10 cellular contexts compared by ENCODE assay signal in the genomic region with DNA sequence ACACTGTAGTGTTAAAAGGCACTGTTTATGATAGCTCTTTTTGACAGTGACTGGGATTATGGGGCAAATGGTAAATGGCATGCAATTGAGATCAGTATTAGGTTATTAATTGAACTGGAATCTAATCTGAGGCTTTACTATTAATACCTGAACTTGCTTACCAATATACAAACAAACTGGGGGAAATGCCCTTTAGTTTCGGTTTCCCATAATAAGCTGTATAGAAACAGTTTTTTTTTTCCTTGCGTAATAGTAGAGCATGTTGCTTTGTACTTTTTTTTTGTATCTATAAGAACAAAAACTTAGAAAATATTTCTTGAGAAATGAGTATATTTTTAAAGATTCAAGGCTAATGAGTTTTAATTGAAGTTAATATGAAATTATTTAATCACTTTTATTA.
A peak's percentile ranks its signal among the peaks of the same experiment; 100 is the strongest.
DNase-seq lines count a peak whose midpoint lies in the region; ATAC-seq and TF ChIP-seq lines count a peak whose summit lies in the region.
"Had no signal": no experiment of that assay in that cellular context is flagged by ENCODE, and none has a peak within 500 bp of the region (broad histone marks: within the 10 kb centered on the region; RNA-seq: fewer than 3 reads in every experiment).

No MANE protein-coding gene starts in this region.

- H3K27me3 ChIP-seq in CD4-positive, alpha-beta T cell (ENCODE audit: control insufficient read depth, insufficient read depth, low read length), result no peaks in the 10 kb centered on the region

- H3K27ac Mint-ChIP-seq in CD4-positive, alpha-beta T cell, result peak overlapping the region; percentile 40
- H3K27ac Mint-ChIP-seq in dendritic cell treated with granulocyte-macrophage colony-stimulating factor and Interleukin-4, amounts not matched to agents 40 ng/mL and 50 ng/mL, for 4 days, result peak overlapping the region; percentile 74

- no peaks in the 10 kb centered on the region for H3K27me3 Mint-ChIP-seq in CD4-positive, alpha-beta T cell
- no peaks in the 10 kb centered on the region for H3K27me3 Mint-ChIP-seq in dendritic cell treated with granulocyte-macrophage colony-stimulating factor and Interleukin-4, amounts not matched to agents 40 ng/mL and 50 ng/mL, for 4 days

- H3K36me3 Mint-ChIP-seq in CD4-positive, alpha-beta T cell (ENCODE audit: low read depth), result peaks cover 5% of the 10 kb centered on the region
- peaks cover 24% of the 10 kb centered on the region for H3K36me3 Mint-ChIP-seq in dendritic cell treated with granulocyte-macrophage colony-stimulating factor and Interleukin-4, amounts not matched to agents 40 ng/mL and 50 ng/mL, for 4 days (ENCODE audit: low read depth)

- H3K27ac ChIP-seq in CD4-positive, alpha-beta T cell (ENCODE audit: low read depth, low read length), result no peak overlapping the region
- H3K27ac ChIP-seq: WERI-Rb-1 had no signal

- no peak for ATAC-seq in CD4-positive, alpha-beta T cell (ENCODE audit: poor library complexity)
- ATAC-seq in GM19467 (IDR thresholded peaks at IDR 0.05; ENCODE audit: unreplicated experiment) (peak; percentile 44), HG03460 (IDR thresholded peaks at IDR 0.05; ENCODE audit: unreplicated experiment) (peak; percentile 49)

- POLR2A ChIA-PET in CD4-positive, alpha-beta T cell (lab: Charles Lee), result interaction anchor here (1.1 to 4.1 kb wide), 4 partner anchors 8 to 32 kb away, joined by 3 to 18 read pairs (median 4); no protein-coding TSS in a partner anchor

- peaks cover 75% of the 10 kb centered on the region for H3K4me1 Mint-ChIP-seq in CD4-positive, alpha-beta T cell (ENCODE audit: low read depth)
- peaks cover 74% of the 10 kb centered on the region for H3K4me1 Mint-ChIP-seq in dendritic cell treated with granulocyte-macrophage colony-stimulating factor and Interleukin-4, amounts not matched to agents 40 ng/mL and 50 ng/mL, for 4 days (ENCODE audit: low read depth)

- no peaks in the 10 kb centered on the region for H3K9me3 ChIP-seq in CD4-positive, alpha-beta T cell (ENCODE audit: control insufficient read depth, low read length)

- no peak for DNase-seq in CD4-positive, alpha-beta T cell
- DNase-seq in GM03348 (ENCODE audit: low spot score), result no peak
- DNase-seq in SK-N-DZ (ENCODE audit: low spot score), result no peak
- DNase-seq in SKM-1 (lab: John Stamatoyannopoulos, UW; ENCODE audit: unreplicated experiment), result no peak
- no peak for DNase-seq in NCI-H1694 (lab: John Stamatoyannopoulos, UW)
- DNase-seq: NCI-H226, WERI-Rb-1 had no signal

- peak overlapping the region; percentile 40 for H3K4me3 Mint-ChIP-seq in CD4-positive, alpha-beta T cell
- H3K4me3 Mint-ChIP-seq in dendritic cell treated with granulocyte-macrophage colony-stimulating factor and Interleukin-4, amounts not matched to agents 40 ng/mL and 50 ng/mL, for 4 days, result no peak overlapping the region

- CTCF ChIA-PET in CD4-positive, alpha-beta T cell (lab: Charles Lee), result interaction anchor here (0.8 to 1.5 kb wide), 2 partner anchors 11 to 198 kb away, joined by 3 to 4 read pairs; no protein-coding TSS in a partner anchor

- intact Hi-C loops in CD4-positive, alpha-beta T cell (cut with DNase I, micrococcal nuclease), result no loop called here
- intact Hi-C loops in dendritic cell treated with granulocyte-macrophage colony-stimulating factor and Interleukin-4, amounts not matched to agents 40 ng/mL and 50 ng/mL, for 4 days (cut with micrococcal nuclease), result no loop called here

- no peaks in the 10 kb centered on the region for H3K9me3 Mint-ChIP-seq in CD4-positive, alpha-beta T cell
- no peaks in the 10 kb centered on the region for H3K9me3 Mint-ChIP-seq in dendritic cell treated with granulocyte-macrophage colony-stimulating factor and Interleukin-4, amounts not matched to agents 40 ng/mL and 50 ng/mL, for 4 days

- no peak for TF ChIP-seq CTCF in CD4-positive, alpha-beta T cell (IDR thresholded peaks at IDR 0.05)
